ENCODE assay signal across 10 cellular contexts in the genomic region with DNA sequence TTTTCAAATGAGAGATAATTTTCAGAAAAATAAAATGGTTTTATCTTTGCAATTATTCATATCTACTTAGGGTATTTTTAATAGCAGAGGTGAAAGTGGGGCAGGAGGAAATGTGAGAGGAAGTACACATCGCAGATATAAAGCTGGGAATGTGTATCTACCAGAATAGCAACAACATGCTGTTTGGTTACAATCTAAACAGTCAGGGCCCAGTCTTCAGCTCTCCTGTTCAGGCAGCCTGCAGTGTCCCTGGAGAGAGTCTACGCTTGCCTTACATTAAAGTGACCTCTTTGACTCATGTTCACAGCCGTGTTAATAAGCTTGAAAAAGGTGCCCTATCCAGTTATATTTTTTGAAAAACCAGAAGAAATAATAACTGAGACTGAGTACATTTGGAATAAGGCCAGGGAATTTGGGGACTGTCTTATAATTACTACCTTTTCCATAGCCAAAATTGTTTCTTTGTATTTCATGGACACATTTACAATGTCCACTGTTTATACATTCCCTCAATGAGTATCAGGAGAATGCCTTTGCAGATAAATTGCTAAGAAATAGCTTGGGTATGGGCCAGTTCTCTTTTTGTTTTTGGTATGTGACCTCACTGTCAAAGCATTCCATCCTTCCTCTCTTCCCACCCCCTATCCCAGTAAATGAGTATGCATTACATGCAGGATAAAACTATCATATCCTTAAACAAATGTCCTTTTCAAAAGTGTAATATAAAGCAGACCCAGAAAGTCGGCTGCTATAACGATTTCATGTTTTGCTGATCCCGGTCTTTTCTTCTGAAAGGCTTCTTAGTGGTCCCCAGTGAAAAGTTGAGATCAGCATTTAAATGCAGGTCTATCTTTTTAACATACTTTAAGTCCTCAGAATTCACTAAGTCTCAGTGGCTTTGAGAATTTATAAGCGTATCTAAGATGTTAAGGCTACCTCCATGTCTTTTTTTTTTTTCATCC.
DNase-seq lines count a peak whose midpoint lies in the region; ATAC-seq, FAIRE-seq and TF ChIP-seq lines count a peak whose summit lies in the region.
"Had no signal": no experiment of that assay in that cellular context is flagged by ENCODE, and none has a peak within 500 bp of the region (broad histone marks: within the 10 kb centered on the region; RNA-seq: fewer than 3 reads in every experiment).

No MANE protein-coding gene starts in this region.

- peak overlapping the region; percentile 8 for H3K27ac ChIP-seq in stomach smooth muscle (ENCODE audit: low read length)
- H3K27ac ChIP-seq: Peyer's patch had no signal

- H3K36me3 Mint-ChIP-seq in activated T-cell treated with anti-CD3 and anti-CD28 coated beads, Interleukin-2, amount 50 U/mL, for 72 hours (ENCODE audit: insufficient read depth in 2 of 2) = no peaks in the 10 kb centered on the region

- no peak overlapping the region for H3K9ac ChIP-seq in stomach smooth muscle (ENCODE audit: low read length in 2 of 2)

- H3K4me3 Mint-ChIP-seq in activated T-cell treated with anti-CD3 and anti-CD28 coated beads, Interleukin-2, amount 50 U/mL, for 72 hours = no peak overlapping the region

- H3K4me3 ChIP-seq in bronchial epithelial cell (ENCODE audit: low read depth, low read length) (no peak overlapping the region), kidney epithelial cell (ENCODE audit: low read depth, low read length) (no peak overlapping the region), stomach smooth muscle (ENCODE audit: low read length in 2 of 2) (peak overlapping the region; percentile 5 to 44)
- H3K4me3 ChIP-seq: Peyer's patch had no signal

- TF ChIP-seq CTCF in bronchial epithelial cell (IDR thresholded peaks at IDR 0.05; ENCODE audit: insufficient read depth, low read length, severe bottlenecking) (no peak), kidney epithelial cell (IDR thresholded peaks at IDR 0.05; ENCODE audit: insufficient read depth, low read length, poor library complexity, severe bottlenecking) (no peak)

- H3K9me3 ChIP-seq in stomach smooth muscle (ENCODE audit: control insufficient read depth in 2 of 2, low read length in 2 of 2) = no peaks in the 10 kb centered on the region
- H3K9me3 ChIP-seq: Peyer's patch had no signal

- H3K27me3 Mint-ChIP-seq in activated T-cell treated with anti-CD3 and anti-CD28 coated beads, Interleukin-2, amount 50 U/mL, for 72 hours (ENCODE audit: low read depth) = no peaks in the 10 kb centered on the region

- H3K4me1 Mint-ChIP-seq in activated T-cell treated with anti-CD3 and anti-CD28 coated beads, Interleukin-2, amount 50 U/mL, for 72 hours (ENCODE audit: low read depth) = no peaks in the 10 kb centered on the region

- H3K27me3 ChIP-seq in bronchial epithelial cell (ENCODE audit: control insufficient read depth, insufficient read depth, low read length) (no peaks in the 10 kb centered on the region), kidney epithelial cell (ENCODE audit: control insufficient read depth, insufficient read depth, low read length) (no peaks in the 10 kb centered on the region), stomach smooth muscle (ENCODE audit: control insufficient read depth in 1 of 2, insufficient read depth in 2 of 2, low read length in 2 of 2) (no peaks in the 10 kb centered on the region)
- H3K27me3 ChIP-seq: Peyer's patch had no signal

- no peaks in the 10 kb centered on the region for H3K9me3 Mint-ChIP-seq in activated T-cell treated with anti-CD3 and anti-CD28 coated beads, Interleukin-2, amount 50 U/mL, for 72 hours

- DNase-seq in NCI-H2171 treated with DMSO at 0.1 percent for 48 hours (lab: John Stamatoyannopoulos, UW) (peak; percentile 40), NCI-H2171 (lab: John Stamatoyannopoulos, UW) (no peak), bronchial epithelial cell (ENCODE audit: low read depth) (peak; percentile 35), kidney epithelial cell (ENCODE audit: low read depth) (peak; percentile 9), activated gamma-delta T cell (lab: John Stamatoyannopoulos, UW) (no peak), GDM1 (lab: John Stamatoyannopoulos, UW) (no peak)
- no peak for DNase-seq in activated T-cell treated with anti-CD3 and anti-CD28 coated beads, Interleukin-2, amount 50 U/mL, for 72 hours
- DNase-seq: hippocampal formation, Peyer's patch had no signal

- H3K36me3 ChIP-seq in bronchial epithelial cell (ENCODE audit: control insufficient read depth, insufficient read depth, low read length) = no peaks in the 10 kb centered on the region
- no peaks in the 10 kb centered on the region for H3K36me3 ChIP-seq in kidney epithelial cell (ENCODE audit: control insufficient read depth, insufficient read depth, low read length)
- no peaks in the 10 kb centered on the region for H3K36me3 ChIP-seq in stomach smooth muscle (ENCODE audit: control insufficient read depth in 2 of 2, insufficient read depth in 2 of 2, low read length in 2 of 2)
- H3K36me3 ChIP-seq: Peyer's patch had no signal

- peaks cover 3% of the 10 kb centered on the region for H3K4me1 ChIP-seq in stomach smooth muscle (ENCODE audit: control insufficient read depth, insufficient read depth, low read length)
- H3K4me1 ChIP-seq: Peyer's patch had no signal

- ATAC-seq in activated T-cell treated with anti-CD3 and anti-CD28 coated beads, Interleukin-2, amount 50 U/mL, for 72 hours (replicated peaks in 1 of 2) = no peak

- no peak overlapping the region for H3K27ac Mint-ChIP-seq in activated T-cell treated with anti-CD3 and anti-CD28 coated beads, Interleukin-2, amount 50 U/mL, for 72 hours

- no peak for FAIRE-seq in bronchial epithelial cell (lab: Jason Lieb, UNC)

Comparison
In these comparisons a context has a peak if more than half of its experiments do, and no peak if none do; other contexts are left out.
1. DNase-seq: peak in NCI-H2171 treated with DMSO at 0.1 percent for 48 hours (single experiment), bronchial epithelial cell (single experiment) and kidney epithelial cell (single experiment); none in NCI-H2171 (single experiment), activated gamma-delta T cell (single experiment), activated T-cell treated with anti-CD3 and anti-CD28 coated beads, Interleukin-2, amount 50 U/mL, for 72 hours (0 of 2) and GDM1 (single experiment).
2. H3K4me3 ChIP-seq: peak in stomach smooth muscle (2 of 2); none in bronchial epithelial cell (single experiment) and kidney epithelial cell (single experiment).